In genomic region chr12:18629445-18629844, GRCh38 we compare ENCODE assay signal across 23 cellular contexts.
"Had no signal": no experiment of that assay in that cellular context is flagged by ENCODE, and none has a peak within 500 bp of the region (broad histone marks: within the 10 kb centered on the region; RNA-seq: fewer than 3 reads in every experiment).

No MANE protein-coding gene starts in this region.

- H3K9me3 ChIP-seq: ovary, psoas muscle, thoracic aorta had no signal

- H3K4me3 ChIP-seq: coronary artery, esophagus squamous epithelium, ovary, psoas muscle, thoracic aorta, tibial nerve, upper lobe of left lung had no signal

- H3K27me3 ChIP-seq: esophagus squamous epithelium, ovary, tibial nerve, upper lobe of left lung had no signal

- ATAC-seq: naive thymus-derived CD8-positive, alpha-beta T cell; psoas muscle; right cardiac atrium; stimulated activated naive B cell treated with anti-CD40 and anti-IgM and Interleukin-4, amounts not matched to agents 10 μg/mL and 1 μg/mL and 100 μg/mL, for 72 hours had no signal

- DNase-seq: effector CD8-positive, alpha-beta T cell; endodermal cell; esophagus squamous epithelium; hypothalamus; immature natural killer cell; islet precursor cell; naive thymus-derived CD8-positive, alpha-beta T cell; nephron progenitor cell; occipital lobe; ovary; posterior cingulate gyrus; psoas muscle; small intestine; stimulated activated CD4-positive, alpha-beta T cell treated with anti-CD3 and anti-CD28 coated beads, Interleukin-15, amount 100 ng/mL, for 24 hours; stimulated activated CD4-positive, alpha-beta T cell treated with anti-CD3 and anti-CD28 coated beads, Interleukin-2, amount 100 ng/mL, for 48 hours; stimulated activated naive B cell treated with anti-CD40 and anti-IgM and Interleukin-4, amounts not matched to agents 10 μg/mL and 1 μg/mL and 100 μg/mL, for 72 hours; upper lobe of left lung had no signal

- H3K36me3 ChIP-seq: esophagus squamous epithelium, ovary, thoracic aorta, tibial nerve, upper lobe of left lung had no signal

- H3K4me1 Mint-ChIP-seq: central memory CD8-positive, alpha-beta T cell; immature natural killer cell; naive thymus-derived CD8-positive, alpha-beta T cell; nephron progenitor cell; stimulated activated naive B cell treated with anti-CD40 and anti-IgM and Interleukin-4, amounts not matched to agents 10 μg/mL and 1 μg/mL and 100 μg/mL, for 72 hours had no signal

- H3K27ac ChIP-seq: coronary artery, esophagus squamous epithelium, ovary, psoas muscle, thoracic aorta, tibial nerve, upper lobe of left lung had no signal

- H3K27ac Mint-ChIP-seq: endodermal cell; immature natural killer cell; naive thymus-derived CD8-positive, alpha-beta T cell; nephron progenitor cell; stimulated activated naive B cell treated with anti-CD40 and anti-IgM and Interleukin-4, amounts not matched to agents 10 μg/mL and 1 μg/mL and 100 μg/mL, for 72 hours; stimulated activated naive CD8-positive, alpha-beta T cell treated with anti-CD3 and anti-CD28 coated beads, Interleukin-15, Interleukin-2, amounts not matched to agents 100 ng/mL and 50 ng/mL, for 24 hours had no signal

- H3K27me3 Mint-ChIP-seq: central memory CD8-positive, alpha-beta T cell; stimulated activated naive B cell treated with anti-CD40 and anti-IgM and Interleukin-4, amounts not matched to agents 10 μg/mL and 1 μg/mL and 100 μg/mL, for 72 hours; stimulated activated naive CD8-positive, alpha-beta T cell treated with anti-CD3 and anti-CD28 coated beads, Interleukin-15, Interleukin-2, amounts not matched to agents 100 ng/mL and 50 ng/mL, for 24 hours had no signal

- H3K4me3 Mint-ChIP-seq: central memory CD8-positive, alpha-beta T cell; endodermal cell; immature natural killer cell; naive thymus-derived CD8-positive, alpha-beta T cell; nephron progenitor cell; stimulated activated naive B cell treated with anti-CD40 and anti-IgM and Interleukin-4, amounts not matched to agents 10 μg/mL and 1 μg/mL and 100 μg/mL, for 72 hours; stimulated activated naive CD8-positive, alpha-beta T cell treated with anti-CD3 and anti-CD28 coated beads, Interleukin-15, Interleukin-2, amounts not matched to agents 100 ng/mL and 50 ng/mL, for 24 hours had no signal

- H3K36me3 Mint-ChIP-seq: immature natural killer cell; stimulated activated naive B cell treated with anti-CD40 and anti-IgM and Interleukin-4, amounts not matched to agents 10 μg/mL and 1 μg/mL and 100 μg/mL, for 72 hours had no signal

- H3K4me1 ChIP-seq: esophagus squamous epithelium, psoas muscle, tibial nerve, upper lobe of left lung had no signal
